25 cellular contexts compared by ENCODE assay signal in the genomic region with DNA sequence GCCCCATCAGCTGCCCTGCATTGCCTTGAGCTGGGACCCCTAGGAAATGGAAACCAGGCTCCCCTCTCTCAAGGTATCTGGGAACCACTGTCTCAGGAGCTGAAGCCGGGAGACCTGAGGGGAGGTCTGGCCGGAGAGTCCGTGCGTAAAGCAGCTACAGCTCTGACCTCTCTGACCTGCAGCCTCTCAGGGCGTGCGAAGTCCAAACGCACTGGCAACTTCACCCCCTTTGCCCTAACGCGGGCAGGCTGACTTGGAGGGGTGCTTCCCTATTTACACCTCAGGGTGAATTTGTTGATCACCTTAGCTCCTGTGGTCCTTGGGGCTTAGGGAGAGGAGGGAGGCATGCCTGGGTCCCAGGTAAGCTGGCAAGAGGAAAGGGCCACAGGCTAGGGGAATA. TPM values are rescaled to one million over a fixed set of nuclear protein-coding genes. Genes with fewer than 3 reads are reported as not detected.
"Had no signal": no experiment of that assay in that cellular context is flagged by ENCODE, and none has a peak within 500 bp of the region (broad histone marks: within the 10 kb centered on the region; RNA-seq: fewer than 3 reads in every experiment).

No MANE protein-coding gene starts in this region.

- H3K27ac ChIP-seq: coronary artery, dorsolateral prefrontal cortex, esophagus muscularis mucosa, foreskin keratinocyte, gastroesophageal sphincter, heart left ventricle, hepatocyte, left ventricle myocardium inferior, lower lobe of right lung had no signal

- H3K9me3 ChIP-seq: esophagus muscularis mucosa, gastroesophageal sphincter, heart left ventricle, left ventricle myocardium inferior, lower lobe of right lung had no signal

- DNase-seq: dermis blood vessel endothelial cell; dorsolateral prefrontal cortex; effector CD4-positive, alpha-beta T cell; effector memory CD4-positive, alpha-beta T cell; foreskin keratinocyte; hypothalamus; immature natural killer cell; islet precursor cell; kidney; kidney glomerular epithelial cell; left colon; left ventricle myocardium inferior; lower lobe of right lung; mesendoderm; midbrain had no signal

- FAIRE-seq: colon, endothelial cell of umbilical vein, frontal cortex, kidney had no signal

- H3K4me3 ChIP-seq: coronary artery, dorsolateral prefrontal cortex, esophagus muscularis mucosa, gastroesophageal sphincter, heart left ventricle, hepatocyte, left ventricle myocardium inferior, lower lobe of right lung had no signal

- H3K4me2 ChIP-seq: hepatocyte had no signal

- ATAC-seq: foreskin keratinocyte, gastroesophageal sphincter, heart left ventricle, left colon, left lobe of liver, lower lobe of right lung had no signal

- H3K9me3 Mint-ChIP-seq: immature natural killer cell had no signal

- H3K79me2 ChIP-seq: hepatocyte had no signal

- H3K36me3 ChIP-seq: gastroesophageal sphincter, heart left ventricle, left ventricle myocardium inferior, lower lobe of right lung had no signal

- H3K4me1 ChIP-seq: foreskin keratinocyte had no signal

- H3K4me3 Mint-ChIP-seq: immature natural killer cell had no signal

- H2AFZ ChIP-seq: hepatocyte had no signal

RNA-seq across cellular contexts. Expression of a gene that starts 17.5 kb away (rescaled TPM):
- total RNA-seq: dermis blood vessel endothelial cell, endothelial cell of umbilical vein, frontal cortex, lung microvascular endothelial cell had no signal
- polyA plus RNA-seq: endothelial cell of umbilical vein had no signal
